In genomic region chr2:217933326-217933993, GRCh38 we compare ENCODE assay signal across 11 cellular contexts.
DNase-seq lines count a peak whose midpoint lies in the region; ATAC-seq, FAIRE-seq and TF ChIP-seq lines count a peak whose summit lies in the region.
"Had no signal": no experiment of that assay in that cellular context is flagged by ENCODE, and none has a peak within 500 bp of the region (broad histone marks: within the 10 kb centered on the region; RNA-seq: fewer than 3 reads in every experiment).

No MANE protein-coding gene starts in this region.

- H3K27ac ChIP-seq in liver (ENCODE audit: low read depth in 1 of 2, low read length in 2 of 2) (peak overlapping the region; percentile 95 to 99), HepG2 (ENCODE audit: extremely low read length, insufficient read depth, low read length) (no peak overlapping the region), H1 (ENCODE audit: low read depth, low read length) (no peak overlapping the region), MM.1S (ENCODE audit: low read length) (no peak overlapping the region)

- peak overlapping the region; percentile 35 to 46 for H3K9ac ChIP-seq in liver (ENCODE audit: low read depth in 1 of 2, low read length in 2 of 2)
- H3K9ac ChIP-seq in HepG2 (ENCODE audit: insufficient read depth, low read depth, low read length) = no peak overlapping the region
- H3K9ac ChIP-seq in H1 (replicated peaks in 1 of 4; ENCODE audit: extremely low read depth in 1 of 4, low read depth in 3 of 4, low read length in 3 of 4) = no peak overlapping the region
- no peak overlapping the region for H3K9ac ChIP-seq in MM.1S (ENCODE audit: low read length)

- H4K20me1 ChIP-seq in HepG2 (ENCODE audit: insufficient read depth, low read length) (peaks cover 82% of the 10 kb centered on the region; the same call in 1 of the 2 replicates), H1 (replicated peaks in 1 of 2; ENCODE audit: control insufficient read depth in 1 of 2, insufficient read depth in 2 of 2, low read length in 2 of 2) (no peaks in the 10 kb centered on the region), MM.1S (ENCODE audit: insufficient read depth, low read length) (no peaks in the 10 kb centered on the region)

- in situ Hi-C loops in HepG2 (cut with HindIII; ENCODE audit: extremely low pct_ligation_motif_present, low pct_unique_long_range_greater_than_20kb) = no loop called here

- H3K18ac ChIP-seq in H1 (ENCODE audit: extremely low read depth, low read length) = peak overlapping the region; percentile 34; the same call in 1 of the 2 replicates

- TF ChIP-seq CTCF in liver (IDR thresholded peaks at IDR 0.05; ENCODE audit: low read depth, low read length, missing input control) = no peak
- no peak for TF ChIP-seq CTCF in HepG2 (CRISPR knock-in tag; IDR thresholded peaks at IDR 0.05)
- no peak for TF ChIP-seq CTCF in H1 (IDR thresholded peaks at IDR 0.05; ENCODE audit: control extremely low read depth in 1 of 3, insufficient read depth in 1 of 3, low read depth in 1 of 3, low read length in 3 of 3)
- no peak for TF ChIP-seq CTCF in nephron progenitor cell (IDR thresholded peaks at IDR 0.05)
- TF ChIP-seq CTCF in MM.1S (IDR thresholded peaks at IDR 0.05; ENCODE audit: low read length) = no peak

- H3K23ac ChIP-seq in H1 (ENCODE audit: insufficient read length) = no peak overlapping the region

- 0 out of 2 replicates have a peak overlapping the region, but pooled peaks have one; percentile 35 for H2BK12ac ChIP-seq in H1 (ENCODE audit: low read depth, low read length)

- H3K79me1 ChIP-seq in H1 (ENCODE audit: low read depth, low read length) = no peaks in the 10 kb centered on the region

- no peak for ATAC-seq in HepG2
- no peak for ATAC-seq in GM18858 (IDR thresholded peaks at IDR 0.05; ENCODE audit: unreplicated experiment)
- ATAC-seq in HG03457 (IDR thresholded peaks at IDR 0.05; ENCODE audit: unreplicated experiment) = no peak
- ATAC-seq: stimulated activated naive CD8-positive, alpha-beta T cell treated with anti-CD3 and anti-CD28 coated beads, Interleukin-15, amount 100 ng/mL, for 72 hours had no signal

- 0 out of 2 replicates have a peak overlapping the region, but pooled peaks have one; percentile 10 for H2BK5ac ChIP-seq in H1 (ENCODE audit: low read depth, low read length)

- H3K4me2 ChIP-seq in HepG2 (ENCODE audit: low read depth, low read length) (no peak overlapping the region), H1 (ENCODE audit: insufficient read depth in 1 of 2, low read depth in 2 of 2, low read length in 2 of 2) (no peak overlapping the region), MM.1S (ENCODE audit: low read depth, low read length) (no peak overlapping the region)

- no peak overlapping the region for H4K8ac ChIP-seq in H1 (ENCODE audit: extremely low read depth, insufficient read depth, low read length)

- no peak overlapping the region for H3K14ac ChIP-seq in H1 (ENCODE audit: insufficient read length)

- POLR2A ChIA-PET in HepG2 (lab: Yijun Ruan, JAX) = no interaction called here
- POLR2A ChIA-PET in H1 (lab: Charles Lee; ENCODE audit: partially characterized antibody) = interaction anchor here (0.5 to 1.8 kb wide), 7 partner anchors 8 to 60 kb away, joined by 3 to 8 read pairs (median 3); no protein-coding TSS in a partner anchor

- no peaks in the 10 kb centered on the region for H3K27me3 Mint-ChIP-seq in nephron progenitor cell (ENCODE audit: low read depth, poor library complexity)

- no peaks in the 10 kb centered on the region for H3K9me3 Mint-ChIP-seq in nephron progenitor cell
- H3K9me3 Mint-ChIP-seq: stimulated activated naive CD8-positive, alpha-beta T cell treated with anti-CD3 and anti-CD28 coated beads, Interleukin-15, amount 100 ng/mL, for 72 hours had no signal

- H3K27ac Mint-ChIP-seq in nephron progenitor cell = peak overlapping the region; percentile 14
- H3K27ac Mint-ChIP-seq: stimulated activated naive CD8-positive, alpha-beta T cell treated with anti-CD3 and anti-CD28 coated beads, Interleukin-15, amount 100 ng/mL, for 72 hours had no signal

- H3K4me3 Mint-ChIP-seq in nephron progenitor cell = peak overlapping the region; percentile 33
- H3K4me3 Mint-ChIP-seq: stimulated activated naive CD8-positive, alpha-beta T cell treated with anti-CD3 and anti-CD28 coated beads, Interleukin-15, amount 100 ng/mL, for 72 hours had no signal

- no TSS peak for BruUV-seq in HepG2 (replicated peaks; lab: Mats Ljungman, UMichigan)

- TF ChIP-seq RAD21 in liver (IDR thresholded peaks at IDR 0.05) (no peak), HepG2 (CRISPR knock-in tag; IDR thresholded peaks at IDR 0.05) (no peak), H1 (IDR thresholded peaks at IDR 0.05 in 1 of 2, conservative IDR thresholded peaks at IDR 0.05 in 1 of 2; ENCODE audit: low read depth in 2 of 2, low read length in 2 of 2) (no peak)

- H3F3A ChIP-seq in MM.1S (ENCODE audit: insufficient read depth, low read length) = no peaks in the 10 kb centered on the region

- no peaks in the 10 kb centered on the region for H3K36me3 Mint-ChIP-seq in nephron progenitor cell (ENCODE audit: low read depth)

- H3K79me2 ChIP-seq in HepG2 (ENCODE audit: insufficient read depth, low read length) (peaks cover 5% of the 10 kb centered on the region), H1 (ENCODE audit: control insufficient read depth in 1 of 2, insufficient read depth in 2 of 2, low read length in 2 of 2) (no peaks in the 10 kb centered on the region), MM.1S (ENCODE audit: low read length) (no peaks in the 10 kb centered on the region)

- no peak overlapping the region for H4K5ac ChIP-seq in H1 (ENCODE audit: insufficient read length, low read depth, low read length)

- no peak for FAIRE-seq in HepG2 (lab: Jason Lieb, UNC)
- no peak for FAIRE-seq in H1 (lab: Jason Lieb, UNC)

- H3K36me3 ChIP-seq in liver (ENCODE audit: control insufficient read depth in 4 of 4, insufficient read depth in 3 of 4, low read depth in 1 of 4, low read length in 3 of 4) (no peaks in the 10 kb centered on the region), HepG2 (replicated peaks in 1 of 2; ENCODE audit: control insufficient read depth in 1 of 2, insufficient read depth in 2 of 2, low read length in 2 of 2) (no peaks in the 10 kb centered on the region; a peak in 2 of 5 replicates), H1 (ENCODE audit: control insufficient read depth in 2 of 4, insufficient read depth in 4 of 4, low read length in 3 of 4) (no peaks in the 10 kb centered on the region), MM.1S (replicated peaks; ENCODE audit: insufficient read depth, low read length) (no peaks in the 10 kb centered on the region)

- no peaks in the 10 kb centered on the region for H3K9me2 ChIP-seq in MM.1S (replicated peaks; ENCODE audit: insufficient read depth, low read length)

- WGBS in liver = 44% methylated on average over 7 of the region's 7 CpGs
- WGBS in HepG2 (ENCODE audit: low lambda C conversion rate) = 74% methylated on average over 5 of the region's 7 CpGs
- WGBS in H1 (ENCODE audit: extremely low coverage in 1 of 2, insufficient coverage in 1 of 2, insufficient read length in 1 of 2, insufficient replicate concordance in 2 of 2, low coverage in 1 of 2, low lambda C conversion rate in 2 of 2, missing lambda C conversion rate in 1 of 2), 2 experiments = 82% methylated on average over 7 of the region's 7 CpGs; no CpG with 5 or more reads in 1 of the 2 experiments

- TF ChIP-seq POLR2A in HepG2 (IDR thresholded peaks at IDR 0.05; ENCODE audit: insufficient read depth in 1 of 2, low read depth in 2 of 2, low read length in 2 of 2) = no peak
- no peak for TF ChIP-seq POLR2A in H1 (IDR thresholded peaks at IDR 0.05; ENCODE audit: control extremely low read depth in 1 of 2, low read depth in 2 of 2, low read length in 2 of 2)

- H3K4me1 Mint-ChIP-seq in nephron progenitor cell = peaks cover 98% of the 10 kb centered on the region

- DNase-seq in HepG2 (ENCODE audit: low spot score) (no peak), H1 (ENCODE audit: low read depth in 1 of 2, low spot score in 2 of 2) (no peak), nephron progenitor cell (no peak), MM.1S (no peak)
- no peak for DNase-seq in activated CD4-positive, alpha-beta T cell treated with anti-CD3 and anti-CD28 coated beads, Interleukin-2, amount 50 U/mL, for 48 hours
- DNase-seq: activated CD4-positive, alpha-beta T cell treated with anti-CD3 and anti-CD28 coated beads for 4 hours; OCI-M1; stimulated activated naive CD8-positive, alpha-beta T cell treated with anti-CD3 and anti-CD28 coated beads, Interleukin-15, amount 100 ng/mL, for 72 hours had no signal

- H2BK120ac ChIP-seq in H1 (replicated peaks; ENCODE audit: low read depth, low read length) = no peak overlapping the region

- H3K4me1 ChIP-seq in liver (ENCODE audit: control insufficient read depth in 4 of 4, insufficient read depth in 4 of 4, low read length in 3 of 4) = peaks cover 41 to 98% (median 85%) of the 10 kb centered on the region in 4 donors
- peaks cover 87% of the 10 kb centered on the region for H3K4me1 ChIP-seq in HepG2 (ENCODE audit: insufficient read depth, low read length)
- H3K4me1 ChIP-seq in H1 (replicated peaks in 1 of 4; ENCODE audit: control insufficient read depth in 3 of 4, insufficient read depth in 4 of 4, low read length in 3 of 4) = peaks cover 11 to 37% (median 23%) of the 10 kb centered on the region in 4 experiments
- H3K4me1 ChIP-seq in MM.1S (ENCODE audit: low read length) = no peaks in the 10 kb centered on the region

- H3K4me3 ChIP-seq in liver (ENCODE audit: low read depth in 1 of 3, low read length in 3 of 3) (no peak overlapping the region), HepG2 (replicated peaks in 1 of 3; ENCODE audit: insufficient read depth in 1 of 3, low read depth in 2 of 3, low read length in 3 of 3) (no peak overlapping the region), H1 (ENCODE audit: extremely low read depth in 1 of 4, insufficient read depth in 2 of 4, low read depth in 3 of 4, low read length in 4 of 4) (no peak overlapping the region), MM.1S (ENCODE audit: low read length) (no peak overlapping the region)

- H3K27me3 ChIP-seq in liver (ENCODE audit: control insufficient read depth in 4 of 4, insufficient read depth in 4 of 4, low read length in 3 of 4) (no peaks in the 10 kb centered on the region), HepG2 (ENCODE audit: control insufficient read depth in 1 of 2, insufficient read depth in 2 of 2, low read length in 2 of 2) (no peaks in the 10 kb centered on the region; a peak in 1 of 5 replicates), H1 (replicated peaks in 1 of 4; ENCODE audit: control insufficient read depth in 3 of 4, extremely low read depth in 1 of 4, insufficient read depth in 3 of 4, low read length in 3 of 4) (no peaks in the 10 kb centered on the region; a peak in 1 of 7 replicates), MM.1S (replicated peaks; ENCODE audit: insufficient read depth, low read length) (peaks cover 6% of the 10 kb centered on the region; the same call in 1 of the 2 replicates)

- H3K9me3 ChIP-seq in liver (ENCODE audit: control insufficient read depth in 4 of 4, low read length in 3 of 4) (no peaks in the 10 kb centered on the region), HepG2 (ENCODE audit: low read length) (no peaks in the 10 kb centered on the region), H1 (ENCODE audit: insufficient read depth in 2 of 2, low read depth in 1 of 2, low read length in 1 of 2) (no peaks in the 10 kb centered on the region), MM.1S (replicated peaks; ENCODE audit: insufficient read depth, low read length) (no peaks in the 10 kb centered on the region)

- H2BK15ac ChIP-seq in H1 (ENCODE audit: low read length) = no peak overlapping the region

- intact Hi-C loops in HepG2 (cut with micrococcal nuclease; ENCODE audit: unreplicated experiment) = no loop called here

- no peak overlapping the region for H2AFZ ChIP-seq in HepG2 (ENCODE audit: low read length)
- H2AFZ ChIP-seq in H1 (ENCODE audit: low read length) = no peak overlapping the region
- no peak overlapping the region for H2AFZ ChIP-seq in MM.1S (ENCODE audit: low read length)

- H3K56ac ChIP-seq in H1 (replicated peaks; ENCODE audit: insufficient read length, low read depth, low read length) = no peak overlapping the region

- no peak overlapping the region for H3K4ac ChIP-seq in H1 (replicated peaks; ENCODE audit: insufficient read length, low read depth, low read length)

- peak overlapping the region; percentile 14; the same call in 1 of the 2 replicates for H2AK5ac ChIP-seq in H1 (ENCODE audit: low read depth, low read length)

- no peaks in the 10 kb centered on the region for H3K23me2 ChIP-seq in H1 (ENCODE audit: low read depth, low read length)

- CTCF ChIA-PET in HepG2 (lab: Yijun Ruan, JAX; ENCODE audit: low intra/inter-chr PET ratio, low total read pairs) = no interaction called here
- CTCF ChIA-PET in H1 (lab: Charles Lee; ENCODE audit: partially characterized antibody) = interaction anchor here (0.9 to 8.9 kb wide), 21 partner anchors 12 to 148 kb away, joined by 3 to 83 read pairs (median 6); no protein-coding TSS in a partner anchor

- peak overlapping the region; percentile 35; the same call in 1 of the 2 replicates for H2BK20ac ChIP-seq in H1 (ENCODE audit: low read length)

- no peak overlapping the region for H4K91ac ChIP-seq in H1 (replicated peaks; ENCODE audit: insufficient read length, low read length)

- TF ChIP-seq EP300 in HepG2 (IDR thresholded peaks at IDR 0.05; ENCODE audit: low read depth in 2 of 2, low read length in 2 of 2) (no peak), HepG2 (CRISPR knock-in tag; IDR thresholded peaks at IDR 0.05; ENCODE audit: borderline replicate concordance) (no peak), H1 (IDR thresholded peaks at IDR 0.05; ENCODE audit: borderline replicate concordance in 1 of 2, low read depth in 2 of 2, low read length in 2 of 2) (no peak)

Comparison
In these comparisons a context has a peak if more than half of its experiments do, and no peak if none do; other contexts are left out.
1. H3K27ac ChIP-seq: peak in liver (2 of 2); none in HepG2 (single experiment), H1 (single experiment) and MM.1S (single experiment).
2. H3K9ac ChIP-seq: peak in liver (2 of 2); none in HepG2 (single experiment), H1 (0 of 4) and MM.1S (single experiment).